1 cellular context compared by ENCODE assay signal in genomic region chr9:77018058-77019009, GRCh38.
TF ChIP-seq lines count a peak whose summit lies in the region.

No MANE protein-coding gene starts in this region.

TF ChIP-seq in H1, 55 proteins besides CTCF, POLR2A, EP300 and RAD21 (continued from another document):
- TF ChIP-seq USF2 (IDR thresholded peaks at IDR 0.05; ENCODE audit: low read length) (0 out of 2 replicates have a peak, but pooled peaks have one; percentile 28), ASH2L (IDR thresholded peaks at IDR 0.05; ENCODE audit: low read length) (peak; percentile 85), E2F6 (IDR thresholded peaks at IDR 0.05) (peak; percentile 23; the same call in 1 of the 2 replicates), PHF8 (conservative IDR thresholded peaks at IDR 0.05; ENCODE audit: low read depth, low read length) (no peak), CEBPB (IDR thresholded peaks at IDR 0.05; ENCODE audit: low read depth, low read length) (no peak), GABPA (IDR thresholded peaks at IDR 0.05; ENCODE audit: borderline replicate concordance, insufficient read depth, low read length) (no peak), GTF2F1 (IDR thresholded peaks at IDR 0.05; ENCODE audit: borderline replicate concordance, low read depth, low read length) (no peak), CTBP2 (IDR thresholded peaks at IDR 0.05; ENCODE audit: borderline replicate concordance, insufficient read depth, insufficient read length, low read length) (peak; percentile 98), MAFK (IDR thresholded peaks at IDR 0.05; ENCODE audit: low read depth, low read length) (no peak), POU5F1 (IDR thresholded peaks at IDR 0.05; ENCODE audit: low read depth, low read length) (no peak), HDAC2 (IDR thresholded peaks at IDR 0.05; ENCODE audit: borderline replicate concordance in 1 of 2, low read depth in 2 of 2, low read length in 2 of 2) (no peak)
